ENCODE assay signal across 1 cellular context in genomic region chr17:64732336-64733006, GRCh38.
TF ChIP-seq lines count a peak whose summit lies in the region.

No MANE protein-coding gene starts in this region.

TF ChIP-seq in HepG2, 621 proteins besides CTCF, POLR2A, EP300 and RAD21 (continued from another document and continues in another):
- TF ChIP-seq SNAPC4 (CRISPR knock-in tag; IDR thresholded peaks at IDR 0.05) (no peak), RNF2 (conservative IDR thresholded peaks at IDR 0.05; ENCODE audit: low read depth) (no peak), RFX3 (CRISPR knock-in tag; IDR thresholded peaks at IDR 0.05) (no peak), ZNF547 (CRISPR knock-in tag; IDR thresholded peaks at IDR 0.05) (no peak), NFYC (CRISPR knock-in tag; IDR thresholded peaks at IDR 0.05) (no peak), ZNF503 (CRISPR knock-in tag; IDR thresholded peaks at IDR 0.05) (no peak), HMGA1 (CRISPR knock-in tag; conservative IDR thresholded peaks at IDR 0.05) (no peak), PATZ1 (CRISPR knock-in tag; IDR thresholded peaks at IDR 0.05) (peak; percentile 34; the same call in 1 of the 2 replicates), HOXA5 (CRISPR knock-in tag; IDR thresholded peaks at IDR 0.05) (no peak), PITX1 (CRISPR knock-in tag; IDR thresholded peaks at IDR 0.05) (0 out of 2 replicates have a peak, but pooled peaks have one; percentile 32), ZNF883 (CRISPR knock-in tag; IDR thresholded peaks at IDR 0.05; ENCODE audit: not compliant biosample characterization) (no peak), ELK4 (CRISPR knock-in tag; IDR thresholded peaks at IDR 0.05; ENCODE audit: borderline replicate concordance) (no peak), ZNF274 (CRISPR knock-in tag; IDR thresholded peaks at IDR 0.05) (no peak), GATA4 (IDR thresholded peaks at IDR 0.05; ENCODE audit: borderline replicate concordance, low read depth) (no peak), HNRNPUL1 (IDR thresholded peaks at IDR 0.05; ENCODE audit: low read depth, low read length) (no peak), TFDP1 (CRISPR knock-in tag; IDR thresholded peaks at IDR 0.05; ENCODE audit: borderline replicate concordance) (no peak), JDP2 (CRISPR knock-in tag; IDR thresholded peaks at IDR 0.05; ENCODE audit: borderline replicate concordance) (no peak), SMARCE1 (IDR thresholded peaks at IDR 0.05; ENCODE audit: borderline replicate concordance) (no peak), TBX3 (IDR thresholded peaks at IDR 0.05; ENCODE audit: borderline replicate concordance) (peak; percentile 38; the same call in 1 of the 2 replicates), ARNTL (CRISPR knock-in tag; IDR thresholded peaks at IDR 0.05) (no peak), RELA (CRISPR knock-in tag; IDR thresholded peaks at IDR 0.05) (no peak), GMEB2 (CRISPR knock-in tag; IDR thresholded peaks at IDR 0.05; ENCODE audit: low read depth) (no peak), CCAR2 (optimal IDR thresholded peaks at IDR 0.05; ENCODE audit: low read depth, low read length) (no peak), ZNF513 (CRISPR knock-in tag; conservative IDR thresholded peaks at IDR 0.05) (no peak), DPF2 (CRISPR knock-in tag; IDR thresholded peaks at IDR 0.05; ENCODE audit: borderline replicate concordance, low read depth) (no peak; the same call in 1 of the 2 replicates), TBL1XR1 (IDR thresholded peaks at IDR 0.05; ENCODE audit: borderline replicate concordance, low read length, partially characterized antibody) (peak; percentile 64), MAZ (IDR thresholded peaks at IDR 0.05; ENCODE audit: borderline replicate concordance, low read depth, low read length) (no peak), MAZ (CRISPR knock-in tag; IDR thresholded peaks at IDR 0.05; ENCODE audit: low read depth) (0 out of 2 replicates have a peak, but pooled peaks have one; percentile 59), DDIT3 (CRISPR knock-in tag; IDR thresholded peaks at IDR 0.05) (no peak), PAXIP1 (CRISPR knock-in tag; conservative IDR thresholded peaks at IDR 0.05) (peak; percentile 75), TBX2 (CRISPR knock-in tag; IDR thresholded peaks at IDR 0.05; ENCODE audit: borderline replicate concordance) (peak; percentile 63; the same call in 1 of the 2 replicates), TFE3 (CRISPR knock-in tag; IDR thresholded peaks at IDR 0.05) (0 out of 2 replicates have a peak, but pooled peaks have one; percentile 2), PAX8 (CRISPR knock-in tag; IDR thresholded peaks at IDR 0.05; ENCODE audit: borderline replicate concordance) (no peak), TSC22D2 (CRISPR knock-in tag; IDR thresholded peaks at IDR 0.05; ENCODE audit: borderline replicate concordance) (no peak)
